Comparison of ENCODE assay signal across 9 cellular contexts in the genomic region with DNA sequence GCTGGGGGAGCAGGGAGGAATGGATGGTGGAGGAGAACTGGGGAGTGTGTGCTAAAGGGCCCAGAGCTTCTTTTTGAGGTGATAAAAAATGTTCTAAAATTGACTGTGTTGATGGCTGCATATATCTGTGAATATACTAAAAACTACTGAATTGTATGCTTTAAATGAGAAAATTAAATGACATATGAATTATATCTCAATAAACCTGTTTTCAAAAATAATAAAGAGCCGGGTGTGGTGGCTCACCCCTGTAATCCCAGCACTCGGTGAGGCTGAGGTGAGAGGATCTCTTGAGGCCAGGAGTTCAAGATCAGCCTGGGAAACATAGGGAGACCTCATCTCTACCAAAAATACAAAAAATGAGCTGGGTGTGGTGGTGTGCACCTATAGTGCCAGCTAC. TPM values are rescaled to one million over a fixed set of nuclear protein-coding genes. Genes with fewer than 3 reads are reported as not detected.
"Had no signal": no experiment of that assay in that cellular context is flagged by ENCODE, and none has a peak within 500 bp of the region (broad histone marks: within the 10 kb centered on the region; RNA-seq: fewer than 3 reads in every experiment).

No MANE protein-coding gene starts in this region.

- ATAC-seq: GM23338, HepG2 had no signal

- DNase-seq: H9, HCEC 1CT, HFFc6 had no signal

- H3K4me3 ChIP-seq: GM23338 had no signal

- H3K27ac ChIP-seq: HL-60 had no signal

RNA-seq across cellular contexts. Expression of gene SRL, which starts 16.8 kb away (rescaled TPM):
- total RNA-seq: GM23338, H1, H9, HepG2, HFFc6, HT1080 had no signal
- polyA plus RNA-seq: GM23338, IgD-negative memory B cell had no signal
